In genomic region chr4:21512351-21512750, GRCh38 we compare ENCODE assay signal across 8 cellular contexts.
DNase-seq lines count a peak whose midpoint lies in the region; ATAC-seq, FAIRE-seq and TF ChIP-seq lines count a peak whose summit lies in the region.

No MANE protein-coding gene starts in this region.

- TF ChIP-seq CTCF in WERI-Rb-1 (IDR thresholded peaks at IDR 0.05; ENCODE audit: low read depth, low read length), result peak; percentile 29; the same call in 1 of the 2 replicates
- TF ChIP-seq CTCF in kidney (IDR thresholded peaks at IDR 0.05; ENCODE audit: borderline replicate concordance, extremely low read depth, insufficient read depth), result peak; percentile 24

- H3K4me3 ChIP-seq in WERI-Rb-1 (ENCODE audit: low read depth, low read length) (no peak overlapping the region), kidney (ENCODE audit: low read length in 2 of 2) (no peak overlapping the region)

- no peaks in the 10 kb centered on the region for H3K9me3 ChIP-seq in WERI-Rb-1 (ENCODE audit: severe bottlenecking)
- no peaks in the 10 kb centered on the region for H3K9me3 ChIP-seq in kidney (ENCODE audit: control insufficient read depth in 1 of 2, low read length in 2 of 2)

- H3K27ac ChIP-seq in WERI-Rb-1, result no peak overlapping the region
- no peak overlapping the region for H3K27ac ChIP-seq in kidney (ENCODE audit: low read depth in 2 of 2, low read length in 2 of 2)

- FAIRE-seq in kidney (lab: Jason Lieb, UNC), result peak; percentile 90

- no peak overlapping the region for H3K9ac ChIP-seq in kidney (ENCODE audit: low read length in 2 of 2)

- H3K36me3 ChIP-seq in WERI-Rb-1 (no peaks in the 10 kb centered on the region), kidney (ENCODE audit: control insufficient read depth in 1 of 2, insufficient read depth in 2 of 2, low read length in 2 of 2) (no peaks in the 10 kb centered on the region)

- DNase-seq in DMS 273 treated with DMSO at 0.1 percent for 48 hours (lab: John Stamatoyannopoulos, UW) (peak; percentile 3), NCI-H1048 (lab: John Stamatoyannopoulos, UW) (peak; percentile 29), WERI-Rb-1 (peak; percentile 12), kidney (no peak), UCSD-AML1 (lab: John Stamatoyannopoulos, UW; ENCODE audit: unreplicated experiment) (no peak)

- no peaks in the 10 kb centered on the region for H3K4me1 ChIP-seq in kidney (ENCODE audit: control insufficient read depth in 1 of 2, insufficient read depth in 1 of 2, low read depth in 1 of 2, low read length in 2 of 2)

- H3K27me3 ChIP-seq in WERI-Rb-1 (ENCODE audit: insufficient read depth, low read depth, severe bottlenecking), result no peaks in the 10 kb centered on the region

- ATAC-seq in HG03139 (IDR thresholded peaks at IDR 0.05; ENCODE audit: unreplicated experiment) (no peak), HG02642 (IDR thresholded peaks at IDR 0.05; ENCODE audit: poor library complexity, unreplicated experiment) (no peak), HG02798 (IDR thresholded peaks at IDR 0.05; ENCODE audit: poor library complexity, unreplicated experiment) (no peak)

- intact Hi-C loops in kidney (cut with DNase I), result loop anchor here (5.0 kb wide), 1 partner anchor 255 kb away; no protein-coding TSS in a partner anchor

Comparison
In these comparisons a context has a peak if more than half of its experiments do, and no peak if none do; other contexts are left out.
1. DNase-seq: peak in DMS 273 treated with DMSO at 0.1 percent for 48 hours (single experiment), NCI-H1048 (single experiment) and WERI-Rb-1 (single experiment); none in kidney (single experiment) and UCSD-AML1 (single experiment).